Comparison of ENCODE assay signal across 16 cellular contexts in the genomic region with DNA sequence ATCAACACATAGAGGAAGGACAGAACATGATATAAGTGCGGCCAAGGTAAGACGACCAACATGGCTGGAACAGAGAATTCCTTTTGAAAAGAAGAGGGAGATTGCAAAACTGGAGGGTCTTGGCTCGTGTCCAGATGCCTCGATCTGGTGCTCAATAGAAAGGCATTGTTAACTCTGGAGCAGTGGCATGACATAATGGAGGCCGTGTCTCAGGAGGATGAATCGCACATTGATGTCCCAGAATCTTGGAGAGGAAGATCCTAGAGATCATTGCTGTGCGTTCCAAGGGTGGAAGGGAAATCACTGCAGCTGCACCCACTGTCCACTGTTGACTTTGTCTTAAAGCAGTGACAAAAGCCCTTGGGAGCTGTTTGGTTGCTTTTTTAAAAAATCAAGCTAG. TPM values are rescaled to one million over a fixed set of nuclear protein-coding genes. Genes with fewer than 3 reads are reported as not detected.
DNase-seq lines count a peak whose midpoint lies in the region; ATAC-seq and TF ChIP-seq lines count a peak whose summit lies in the region.
"Had no signal": no experiment of that assay in that cellular context is flagged by ENCODE, and none has a peak within 500 bp of the region (broad histone marks: within the 10 kb centered on the region; RNA-seq: fewer than 3 reads in every experiment).

No MANE protein-coding gene starts in this region.

- H3K36me3 ChIP-seq in adrenal gland (replicated peaks in 1 of 2) = no peaks in the 10 kb centered on the region
- H3K36me3 ChIP-seq: ovary, WERI-Rb-1 had no signal

- TF ChIP-seq CTCF in adrenal gland (IDR thresholded peaks at IDR 0.05) = no peak
- TF ChIP-seq CTCF in osteocyte (IDR thresholded peaks at IDR 0.05) = no peak

- H3K36me3 Mint-ChIP-seq in osteocyte (ENCODE audit: unreplicated experiment) = peaks cover 50% of the 10 kb centered on the region

- WGBS in adrenal gland, 4 donors = 74 to 80% (median 77%) methylated on average over 7 of the region's 7 CpGs

- H3K27me3 Mint-ChIP-seq in osteocyte (ENCODE audit: unreplicated experiment) = no peaks in the 10 kb centered on the region
- H3K27me3 Mint-ChIP-seq: activated CD8-positive, alpha-beta memory T cell treated with anti-CD3 and anti-CD28 coated beads, Interleukin-2, amount 10 ng/mL, durations not matched to agents 7 days and 5 days; activated naive CD4-positive, alpha-beta T cell treated with anti-CD3 and anti-CD28 coated beads, Interleukin-2, amount 50 U/mL, for 24 hours; type B pancreatic cell had no signal

- H3K4me1 ChIP-seq in adrenal gland (replicated peaks in 1 of 2) = peaks cover 10 to 31% of the 10 kb centered on the region in 2 donors

- intact Hi-C loops in adrenal gland (cut with DNase I) = no loop called here

- no peaks in the 10 kb centered on the region for H3K27me3 ChIP-seq in adrenal gland
- H3K27me3 ChIP-seq: ovary had no signal

- no peaks in the 10 kb centered on the region for H3K9me3 ChIP-seq in adrenal gland (replicated peaks in 1 of 3)
- H3K9me3 ChIP-seq: ovary had no signal

- H3K9me3 Mint-ChIP-seq in osteocyte (ENCODE audit: unreplicated experiment) = no peaks in the 10 kb centered on the region
- H3K9me3 Mint-ChIP-seq: activated naive CD4-positive, alpha-beta T cell treated with anti-CD3 and anti-CD28 coated beads, Interleukin-2, amount 50 U/mL, for 24 hours had no signal

- peak overlapping the region; percentile 69 for H3K27ac Mint-ChIP-seq in osteocyte (ENCODE audit: unreplicated experiment)
- H3K27ac Mint-ChIP-seq: activated CD8-positive, alpha-beta memory T cell treated with anti-CD3 and anti-CD28 coated beads, Interleukin-2, amount 10 ng/mL, durations not matched to agents 7 days and 5 days; activated naive CD4-positive, alpha-beta T cell treated with anti-CD3 and anti-CD28 coated beads, Interleukin-2, amount 50 U/mL, for 24 hours; type B pancreatic cell had no signal

- peaks cover 68% of the 10 kb centered on the region for H3K4me1 Mint-ChIP-seq in osteocyte (ENCODE audit: unreplicated experiment)

- no peak overlapping the region for H3K4me3 Mint-ChIP-seq in osteocyte (ENCODE audit: unreplicated experiment)
- H3K4me3 Mint-ChIP-seq: activated CD8-positive, alpha-beta memory T cell treated with anti-CD3 and anti-CD28 coated beads, Interleukin-2, amount 10 ng/mL, durations not matched to agents 7 days and 5 days; activated naive CD4-positive, alpha-beta T cell treated with anti-CD3 and anti-CD28 coated beads, Interleukin-2, amount 50 U/mL, for 24 hours; type B pancreatic cell had no signal

- no peak for ATAC-seq in HG02852 (IDR thresholded peaks at IDR 0.05; ENCODE audit: unreplicated experiment)
- ATAC-seq: activated CD8-positive, alpha-beta memory T cell treated with anti-CD3 and anti-CD28 coated beads, Interleukin-2, amount 10 ng/mL, durations not matched to agents 7 days and 5 days had no signal

- H3K4me3 ChIP-seq in adrenal gland = no peak overlapping the region
- H3K4me3 ChIP-seq: coronary artery, ovary had no signal

- no peak for TF ChIP-seq POLR2A in adrenal gland (IDR thresholded peaks at IDR 0.05)

- H3K27ac ChIP-seq in adrenal gland = no peak overlapping the region
- H3K27ac ChIP-seq: coronary artery, ovary, WERI-Rb-1 had no signal

- DNase-seq in EL (peak; percentile 15), adrenal gland (peak in 4 of 7 donors; percentile 15 to 61 (median 31)), foreskin melanocyte (peak; percentile 97), osteocyte (ENCODE audit: extremely low spot score, unreplicated experiment) (no peak), A172 (ENCODE audit: low spot score) (no peak)
- DNase-seq in activated effector memory CD4-positive, alpha-beta T cell treated with Interleukin-2 at 50 U/mL for 16 hours = no peak
- DNase-seq in stimulated activated CD4-positive, alpha-beta T cell treated with anti-CD3 and anti-CD28 coated beads, Interleukin-2, amount 100 ng/mL, for 48 hours = no peak
- DNase-seq: activated CD8-positive, alpha-beta memory T cell treated with anti-CD3 and anti-CD28 coated beads, Interleukin-2, amount 10 ng/mL, durations not matched to agents 7 days and 5 days; DMS79; NCI-H2081 treated with DMSO at 0.1 percent for 48 hours; WERI-Rb-1 had no signal

RNA-seq across cellular contexts. Expression of gene GRAMD2B, which starts 30.9 kb away (rescaled TPM):
- total RNA-seq in adrenal gland = 10 to 100 TPM; 14.8 to 80.9 (median 40.0) TPM
- 10 to 100 TPM; 10.6 to 19.2 (median 14.6) TPM for polyA plus RNA-seq in adrenal gland
- 78.2 and 93.7 TPM in 2 replicates for total RNA-seq in osteocyte
- total RNA-seq in A172 (2014; rRNA removed; shearing (Covaris generic)) = 4.8 and 11.2 TPM in 2 replicates

Comparison
In these comparisons a context has a peak if more than half of its experiments do, and no peak if none do; other contexts are left out.
1. DNase-seq: peak in EL (single experiment), adrenal gland (4 of 7) and foreskin melanocyte (single experiment); none in osteocyte (single experiment), A172 (single experiment), activated effector memory CD4-positive, alpha-beta T cell treated with Interleukin-2 at 50 U/mL for 16 hours (single experiment) and stimulated activated CD4-positive, alpha-beta T cell treated with anti-CD3 and anti-CD28 coated beads, Interleukin-2, amount 100 ng/mL, for 48 hours (0 of 2).